21 cellular contexts compared by ENCODE assay signal in the genomic region with DNA sequence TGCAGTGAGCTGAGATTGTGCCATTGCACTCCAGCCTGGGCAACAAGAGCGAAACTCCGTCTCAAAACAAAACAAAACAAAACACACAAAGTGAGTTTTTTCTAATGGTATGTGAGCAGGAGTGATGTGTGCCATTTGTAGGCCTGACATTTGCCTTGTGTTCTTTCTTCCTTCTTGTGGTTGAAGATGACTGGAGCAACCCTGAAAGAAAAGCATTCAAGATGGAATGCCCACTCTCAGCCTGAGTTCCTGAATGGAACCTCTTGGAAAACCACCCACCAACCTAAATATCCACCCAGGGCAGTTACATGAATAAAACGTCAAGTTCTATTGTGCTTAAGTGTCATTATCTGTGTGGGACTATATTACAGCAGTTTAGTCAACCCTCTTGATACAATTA. TPM values are rescaled to one million over a fixed set of nuclear protein-coding genes. Genes with fewer than 3 reads are reported as not detected.
DNase-seq lines count a peak whose midpoint lies in the region; ATAC-seq and TF ChIP-seq lines count a peak whose summit lies in the region.
"Had no signal": no experiment of that assay in that cellular context is flagged by ENCODE, and none has a peak within 500 bp of the region (broad histone marks: within the 10 kb centered on the region; RNA-seq: fewer than 3 reads in every experiment).

No MANE protein-coding gene starts in this region.

- peak; percentile 33 for DNase-seq in COLO829 (ENCODE audit: low spot score)
- peak; percentile 60 for DNase-seq in SK-MEL-5 (ENCODE audit: low read depth, low spot score)
- DNase-seq in astrocyte of the hippocampus (ENCODE audit: low read depth, low spot score): peak; percentile 10
- DNase-seq in progenitor cell of endocrine pancreas (ENCODE audit: low spot score, unreplicated experiment): no peak
- DNase-seq in substantia nigra (lab: John Stamatoyannopoulos, UW): no peak
- DNase-seq in SKM-1 (lab: John Stamatoyannopoulos, UW; ENCODE audit: unreplicated experiment): no peak
- DNase-seq: CD4-positive, CD25-positive, alpha-beta regulatory T cell; CD8-positive, alpha-beta T cell; DMS 273 treated with DMSO at 0.1 percent for 48 hours; DMS79; EL; GDM1; GM23248; H7; HCEC 1CT had no signal

- no peak for ATAC-seq in HG03439 (IDR thresholded peaks at IDR 0.05; ENCODE audit: unreplicated experiment)
- ATAC-seq: CD8-positive, alpha-beta T cell; GM12878 had no signal

- H3K4me3 Mint-ChIP-seq in progenitor cell of endocrine pancreas (ENCODE audit: low read depth): no peak overlapping the region
- H3K4me3 Mint-ChIP-seq: B cell; CD4-positive, CD25-positive, alpha-beta regulatory T cell; CD8-positive, alpha-beta T cell had no signal

- peaks cover 1% of the 10 kb centered on the region for H3K4me1 Mint-ChIP-seq in progenitor cell of endocrine pancreas (ENCODE audit: low read depth)
- H3K4me1 Mint-ChIP-seq: B cell had no signal

- in situ Hi-C loops in SK-MEL-5 (cut with HindIII; ENCODE audit: low pct_unique_long_range_greater_than_20kb, low sequenced_read_pairs): no loop called here

- no peaks in the 10 kb centered on the region for H3K27me3 Mint-ChIP-seq in progenitor cell of endocrine pancreas
- H3K27me3 Mint-ChIP-seq: B cell; CD4-positive, CD25-positive, alpha-beta regulatory T cell had no signal

- H3K27ac Mint-ChIP-seq in progenitor cell of endocrine pancreas: peak overlapping the region; percentile 64
- H3K27ac Mint-ChIP-seq: B cell; CD8-positive, alpha-beta T cell had no signal

- H3K9me3 Mint-ChIP-seq in progenitor cell of endocrine pancreas (ENCODE audit: low read depth): no peaks in the 10 kb centered on the region
- H3K9me3 Mint-ChIP-seq: CD4-positive, CD25-positive, alpha-beta regulatory T cell; CD8-positive, alpha-beta T cell had no signal

- peaks cover 22% of the 10 kb centered on the region for H3K36me3 Mint-ChIP-seq in progenitor cell of endocrine pancreas (ENCODE audit: insufficient read depth)

- no peak for TF ChIP-seq CTCF in progenitor cell of endocrine pancreas (IDR thresholded peaks at IDR 0.05; ENCODE audit: unreplicated experiment)

- H3K27ac ChIP-seq in substantia nigra (ENCODE audit: low read depth, low read length, poor library complexity, severe bottlenecking): no peak overlapping the region
- H3K27ac ChIP-seq: 22Rv1, BLaER1, C4-2B, GM23248 had no signal

RNA-seq across cellular contexts. Expression of a gene that starts 26.5 kb away (rescaled TPM):
- total RNA-seq in SK-MEL-5 (2014; rRNA removed; shearing (Covaris generic)): 3.1 and 3.6 TPM in 2 replicates
- 2.8 and 3.5 TPM in 2 replicates for polyA plus RNA-seq in SK-MEL-5 (2015; cell fraction: cytosol; rRNA removed)
- polyA plus RNA-seq in SK-MEL-5 (2015; cell fraction: nucleus; rRNA removed): 15.7 and 21.6 TPM in 2 replicates
- total RNA-seq in progenitor cell of endocrine pancreas: 49.2 and 54.8 TPM in 2 replicates

Comparison
In these comparisons a context has a peak if more than half of its experiments do, and no peak if none do; other contexts are left out.
1. DNase-seq: peak in COLO829 (single experiment), SK-MEL-5 (single experiment) and astrocyte of the hippocampus (single experiment); none in progenitor cell of endocrine pancreas (single experiment), substantia nigra (0 of 49) and SKM-1 (single experiment).
2. RNA of a gene that starts 26.5 kb away (total RNA-seq): 49.2 to 54.8 TPM in progenitor cell of endocrine pancreas; 3.1 to 3.6 TPM in SK-MEL-5; every median in the first group is over 10 times any median in the second.